ENCODE assay signal across 36 cellular contexts in the genomic region with DNA sequence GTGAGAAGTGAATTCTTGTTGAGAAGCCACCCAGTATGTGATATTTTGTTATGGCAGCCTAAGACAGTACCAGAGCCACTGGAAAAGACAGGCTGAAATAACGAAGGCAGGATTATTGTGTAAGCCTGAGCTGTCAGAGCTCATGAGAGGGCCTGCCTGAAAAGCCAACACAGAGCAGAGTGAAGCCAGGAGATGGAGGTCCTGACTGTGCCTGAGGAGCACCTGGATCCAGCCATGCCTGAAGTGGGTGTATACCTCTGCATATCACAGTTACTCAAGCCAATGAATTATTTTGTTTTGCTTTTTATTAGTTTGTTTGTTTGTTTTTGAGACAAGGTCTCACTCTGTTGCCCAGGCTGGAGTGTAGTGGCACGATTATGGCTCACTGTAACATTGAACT.
"Had no signal": no experiment of that assay in that cellular context is flagged by ENCODE, and none has a peak within 500 bp of the region (broad histone marks: within the 10 kb centered on the region; RNA-seq: fewer than 3 reads in every experiment).

No MANE protein-coding gene starts in this region.

- H3K4me3 Mint-ChIP-seq: activated B cell treated with CpG ODN at 0.5 μM for 24 hours; activated CD4-positive, alpha-beta memory T cell treated with anti-CD3 and anti-CD28 coated beads for 36 hours; activated CD4-positive, alpha-beta T cell treated with anti-CD3 and anti-CD28 coated beads, Interleukin-2, amount 10 ng/mL, durations not matched to agents 24 days and 14 days; activated CD8-positive, alpha-beta T cell treated with anti-CD3 and anti-CD28 coated beads for 36 hours; activated naive CD4-positive, alpha-beta T cell treated with anti-CD3 and anti-CD28 coated beads, Interleukin-2, amount 10 ng/mL, durations not matched to agents 7 days and 5 days; activated naive CD8-positive, alpha-beta T cell treated with anti-CD3 and anti-CD28 coated beads for 36 hours; activated T-cell treated with anti-CD3 and anti-CD28 coated beads, Interleukin-2, amount 50 U/mL, for 4 hours; activated T-cell treated with anti-CD3 and anti-CD28 coated beads, Interleukin-2, amount 50 U/mL, for 72 hours; activated T-helper 1 cell treated with anti-CD3 and anti-CD28 coated beads, Interleukin-12 subunit alpha, Interleukin-12 subunit beta, Interleukin-2, Interleukin-4 antibody, amounts not matched to agents 30 ng/mL and 10 ng/mL and 1 ng/mL, durations not matched to agents 14 hours and 24 hours and 36 hours; activated T-helper 17 cell treated with anti-CD3 and anti-CD28 coated beads, Interleukin-2, amount 50 U/mL, for 72 hours; T-helper 1 cell treated with Interleukin-12 subunit alpha and Interleukin-12 subunit beta and Interleukin-4 antibody, amounts not matched to agents 30 μg/mL and 1 μg/mL, for 36 hours; T-helper 2 cell treated with Interferon-gamma antibody and Interleukin-4, amounts not matched to agents 5 μg/mL and 100 μg/mL, for 36 hours had no signal

- H3K27ac Mint-ChIP-seq: activated B cell treated with CpG ODN at 0.5 μM for 24 hours; activated CD4-positive, alpha-beta memory T cell treated with anti-CD3 and anti-CD28 coated beads for 36 hours; activated CD4-positive, alpha-beta T cell treated with anti-CD3 and anti-CD28 coated beads, Interleukin-2, amount 10 ng/mL, durations not matched to agents 24 days and 14 days; activated CD8-positive, alpha-beta T cell treated with anti-CD3 and anti-CD28 coated beads for 36 hours; activated naive CD4-positive, alpha-beta T cell treated with anti-CD3 and anti-CD28 coated beads, Interleukin-2, amount 10 ng/mL, durations not matched to agents 7 days and 5 days; activated naive CD4-positive, alpha-beta T cell treated with anti-CD3 and anti-CD28 coated beads, Interleukin-2, amount 50 U/mL, for 72 hours; activated naive CD8-positive, alpha-beta T cell treated with anti-CD3 and anti-CD28 coated beads for 36 hours; activated T-cell treated with anti-CD3 and anti-CD28 coated beads, Interleukin-2, amount 50 U/mL, for 72 hours; activated T-helper 1 cell treated with anti-CD3 and anti-CD28 coated beads, Interleukin-12 subunit alpha, Interleukin-12 subunit beta, Interleukin-2, Interleukin-4 antibody, amounts not matched to agents 30 ng/mL and 10 ng/mL and 1 ng/mL, durations not matched to agents 14 hours and 24 hours and 36 hours; T-helper 1 cell treated with Interleukin-12 subunit alpha and Interleukin-12 subunit beta and Interleukin-4 antibody, amounts not matched to agents 30 μg/mL and 1 μg/mL, for 36 hours; T-helper 2 cell treated with Interferon-gamma antibody and Interleukin-4, amounts not matched to agents 5 μg/mL and 100 μg/mL, for 36 hours had no signal

- ATAC-seq: activated CD8-positive, alpha-beta T cell treated with anti-CD3 and anti-CD28 coated beads for 36 hours; activated naive CD4-positive, alpha-beta T cell treated with anti-CD3 and anti-CD28 coated beads, Interleukin-2, amount 50 U/mL, for 72 hours; activated T-cell treated with anti-CD3 and anti-CD28 coated beads, Interleukin-2, amount 50 U/mL, for 4 hours; activated T-cell treated with anti-CD3 and anti-CD28 coated beads, Interleukin-2, amount 50 U/mL, for 72 hours; activated T-helper 17 cell treated with anti-CD3 and anti-CD28 coated beads, Interleukin-2, amount 50 U/mL, for 72 hours; body of pancreas had no signal

- H3K4me1 ChIP-seq: breast epithelium had no signal

- H3K27me3 ChIP-seq: adrenal gland, body of pancreas, brain microvascular endothelial cell, breast epithelium had no signal

- H3K9me3 Mint-ChIP-seq: activated B cell treated with CpG ODN at 0.5 μM for 24 hours; activated CD4-positive, alpha-beta memory T cell treated with anti-CD3 and anti-CD28 coated beads for 36 hours; activated CD4-positive, alpha-beta T cell treated with anti-CD3 and anti-CD28 coated beads, Interleukin-2, amount 10 ng/mL, durations not matched to agents 24 days and 14 days; activated CD8-positive, alpha-beta T cell treated with anti-CD3 and anti-CD28 coated beads for 36 hours; activated naive CD4-positive, alpha-beta T cell treated with anti-CD3 and anti-CD28 coated beads, Interleukin-2, amount 10 ng/mL, durations not matched to agents 7 days and 5 days; activated naive CD4-positive, alpha-beta T cell treated with anti-CD3 and anti-CD28 coated beads, Interleukin-2, amount 50 U/mL, for 72 hours; activated naive CD8-positive, alpha-beta T cell treated with anti-CD3 and anti-CD28 coated beads for 36 hours; activated T-cell treated with anti-CD3 and anti-CD28 coated beads, Interleukin-2, amount 50 U/mL, for 4 hours; activated T-cell treated with anti-CD3 and anti-CD28 coated beads, Interleukin-2, amount 50 U/mL, for 72 hours; activated T-helper 1 cell treated with anti-CD3 and anti-CD28 coated beads, Interleukin-12 subunit alpha, Interleukin-12 subunit beta, Interleukin-2, Interleukin-4 antibody, amounts not matched to agents 30 ng/mL and 10 ng/mL and 1 ng/mL, durations not matched to agents 14 hours and 24 hours and 36 hours; activated T-helper 17 cell treated with anti-CD3 and anti-CD28 coated beads, Interleukin-2, amount 50 U/mL, for 72 hours; T-helper 1 cell treated with Interleukin-12 subunit alpha and Interleukin-12 subunit beta and Interleukin-4 antibody, amounts not matched to agents 30 μg/mL and 1 μg/mL, for 36 hours; T-helper 2 cell treated with Interferon-gamma antibody and Interleukin-4, amounts not matched to agents 5 μg/mL and 100 μg/mL, for 36 hours had no signal

- H3K4me3 ChIP-seq: adrenal gland, body of pancreas, breast epithelium had no signal

- H3K9me3 ChIP-seq: adrenal gland, body of pancreas, breast epithelium had no signal

- DNase-seq: activated B cell treated with CpG ODN at 0.5 μM for 24 hours; activated CD4-positive, alpha-beta memory T cell treated with anti-CD3 and anti-CD28 coated beads for 36 hours; activated CD4-positive, alpha-beta T cell treated with anti-CD3 and anti-CD28 coated beads for 4 hours; activated CD4-positive, alpha-beta T cell treated with anti-CD3 and anti-CD28 coated beads, Interleukin-2, amount 10 ng/mL, durations not matched to agents 24 days and 14 days; activated CD4-positive, alpha-beta T cell treated with anti-CD3 and anti-CD28 coated beads, Interleukin-2, amount 50 U/mL, for 1 hour; activated CD4-positive, alpha-beta T cell treated with anti-CD3 and anti-CD28 coated beads, Interleukin-2, amount 50 U/mL, for 4 hours; activated CD4-positive, CD25-positive, alpha-beta regulatory T cell treated with anti-CD3 and anti-CD28 coated beads, Interleukin-2, amount 50 U/mL, for 72 hours; activated CD8-positive, alpha-beta memory T cell treated with anti-CD3 and anti-CD28 coated beads, Interleukin-2, amount 50 U/mL, for 4 hours; activated CD8-positive, alpha-beta T cell treated with anti-CD3 and anti-CD28 coated beads for 36 hours; activated effector memory CD4-positive, alpha-beta T cell treated with anti-CD3 and anti-CD28 coated beads, Interleukin-2, amount 50 U/mL, for 16 hours; activated gamma-delta T cell treated with Interleukin-2 at 50 U/mL for 16 hours; activated naive CD4-positive, alpha-beta T cell treated with anti-CD3 and anti-CD28 coated beads, Interleukin-2, amount 10 ng/mL, durations not matched to agents 7 days and 5 days; activated naive CD4-positive, alpha-beta T cell treated with Interleukin-2 at 50 U/mL for 16 hours; activated naive CD8-positive, alpha-beta T cell treated with anti-CD3 and anti-CD28 coated beads for 36 hours; activated T-cell treated with anti-CD3 and anti-CD28 coated beads for 4 hours; activated T-cell treated with anti-CD3 and anti-CD28 coated beads, Interleukin-2, amount 50 U/mL, for 1 hour; activated T-cell treated with anti-CD3 and anti-CD28 coated beads, Interleukin-2, amount 50 U/mL, for 4 hours; activated T-cell treated with anti-CD3 and anti-CD28 coated beads, Interleukin-2, amount 50 U/mL, for 72 hours; adrenal gland; amniotic stem cell; aorta; body of pancreas; brain microvascular endothelial cell; central memory CD4-positive, alpha-beta T cell; T-helper 1 cell; T-helper 2 cell; T-helper 9 cell had no signal

- H3K27me3 Mint-ChIP-seq: activated B cell treated with CpG ODN at 0.5 μM for 24 hours; activated CD4-positive, alpha-beta memory T cell treated with anti-CD3 and anti-CD28 coated beads for 36 hours; activated CD4-positive, alpha-beta T cell treated with anti-CD3 and anti-CD28 coated beads, Interleukin-2, amount 10 ng/mL, durations not matched to agents 24 days and 14 days; activated CD8-positive, alpha-beta T cell treated with anti-CD3 and anti-CD28 coated beads for 36 hours; activated naive CD8-positive, alpha-beta T cell treated with anti-CD3 and anti-CD28 coated beads for 36 hours; activated T-helper 17 cell treated with anti-CD3 and anti-CD28 coated beads, Interleukin-2, amount 50 U/mL, for 72 hours had no signal

- FAIRE-seq: astrocyte, TTC549 had no signal

- H3K36me3 ChIP-seq: adrenal gland, brain microvascular endothelial cell, breast epithelium had no signal

- H3K27ac ChIP-seq: adrenal gland, body of pancreas, brain microvascular endothelial cell, breast epithelium, VCaP had no signal

- H3K36me3 Mint-ChIP-seq: activated naive CD4-positive, alpha-beta T cell treated with anti-CD3 and anti-CD28 coated beads, Interleukin-2, amount 10 ng/mL, durations not matched to agents 7 days and 5 days had no signal
